16 cellular contexts compared by ENCODE assay signal in genomic region chr7:127342596-127342995, GRCh38. TPM values are rescaled to one million over a fixed set of nuclear protein-coding genes. Genes with fewer than 3 reads are reported as not detected.
DNase-seq lines count a peak whose midpoint lies in the region; ATAC-seq, FAIRE-seq and TF ChIP-seq lines count a peak whose summit lies in the region.
"Had no signal": no experiment of that assay in that cellular context is flagged by ENCODE, and none has a peak within 500 bp of the region (broad histone marks: within the 10 kb centered on the region; RNA-seq: fewer than 3 reads in every experiment).

No MANE protein-coding gene starts in this region.

- no peaks in the 10 kb centered on the region for H3F3A ChIP-seq in GM23338 (replicated peaks; ENCODE audit: low read depth)

- TF ChIP-seq POLR2A in K562 (conservative IDR thresholded peaks at IDR 0.05) = no peak

- H3K36me3 Mint-ChIP-seq in GM23338 (ENCODE audit: low read depth) = no peaks in the 10 kb centered on the region

- DNase-seq in GM23338 (ENCODE audit: low spot score) = no peak
- no peak for DNase-seq in K562 (ENCODE audit: extremely low read depth in 1 of 4, low spot score in 3 of 4)
- DNase-seq in hepatocyte (ENCODE audit: low spot score) = no peak
- DNase-seq: CD4-positive, alpha-beta memory T cell; DMS153; DMS79; GDM1; HFFc6; IMR-90; KG1 had no signal

- TF ChIP-seq CTCF in GM23338 (conservative IDR thresholded peaks at IDR 0.05; ENCODE audit: low read depth in 2 of 2) (no peak), K562 (IDR thresholded peaks at IDR 0.05 in 2 of 3, conservative IDR thresholded peaks at IDR 0.05 in 1 of 3; ENCODE audit: insufficient read depth in 2 of 3, low read depth in 1 of 3, low read length in 3 of 3) (no peak), hepatocyte (IDR thresholded peaks at IDR 0.05; ENCODE audit: poor library complexity) (no peak)

- H3K9me3 Mint-ChIP-seq in GM23338 = no peaks in the 10 kb centered on the region; the same call in 2 of the 3 replicates
- H3K9me3 Mint-ChIP-seq: HFFc6 had no signal

- CTCF ChIA-PET in K562 (lab: Yijun Ruan, JAX; ENCODE audit: low intra/inter-chr PET ratio) = interaction anchor here (0.6 kb wide), 1 partner anchor 1872 kb away, joined by 3 read pairs; no protein-coding TSS in a partner anchor

- H3K9ac ChIP-seq in K562 (ENCODE audit: insufficient read depth in 1 of 2, low read depth in 2 of 2, low read length in 2 of 2) = no peak overlapping the region
- H3K9ac ChIP-seq: BLaER1 had no signal

- TF ChIP-seq EP300 in Ishikawa (IDR thresholded peaks at IDR 0.05; ENCODE audit: borderline replicate concordance) (no peak), K562 (IDR thresholded peaks at IDR 0.05; ENCODE audit: low read length) (no peak)

- peaks cover 16% of the 10 kb centered on the region for H3K27me3 Mint-ChIP-seq in GM23338 (ENCODE audit: insufficient read depth, low read depth, poor library complexity)
- H3K27me3 Mint-ChIP-seq: CD4-positive, alpha-beta memory T cell had no signal

- H3K27me3 ChIP-seq in GM23338 (ENCODE audit: insufficient read depth) (peaks cover 26% of the 10 kb centered on the region), K562 (ENCODE audit: control insufficient read depth in 2 of 2, insufficient read depth in 2 of 2, low read length in 2 of 2) (peaks cover 2 to 9% of the 10 kb centered on the region in 2 experiments; a peak in 3 of 5 replicates), hepatocyte (no peaks in the 10 kb centered on the region)

- intact Hi-C loops in K562 (cut with micrococcal nuclease) = loop anchor here (10.0 kb wide), 1 partner anchor 862 kb away; no protein-coding TSS in a partner anchor

- H3K9me2 ChIP-seq in GM23338 (ENCODE audit: insufficient read depth) (no peaks in the 10 kb centered on the region), hepatocyte (replicated peaks; ENCODE audit: insufficient read depth) (no peaks in the 10 kb centered on the region)

- H3K4me2 ChIP-seq in GM23338 (no peak overlapping the region), K562 (ENCODE audit: insufficient read depth, low read length) (no peak overlapping the region), hepatocyte (no peak overlapping the region)
- H3K4me2 ChIP-seq: BLaER1 had no signal

- H3K79me2 ChIP-seq in GM23338 (replicated peaks; ENCODE audit: insufficient read depth) = no peaks in the 10 kb centered on the region
- no peaks in the 10 kb centered on the region for H3K79me2 ChIP-seq in K562 (ENCODE audit: control insufficient read depth, insufficient read depth, low read length)
- no peaks in the 10 kb centered on the region for H3K79me2 ChIP-seq in hepatocyte

- H3K4me1 ChIP-seq in GM23338 (ENCODE audit: insufficient read depth) = no peaks in the 10 kb centered on the region
- H3K4me1 ChIP-seq in K562 (replicated peaks in 1 of 2; ENCODE audit: control insufficient read depth in 2 of 2, insufficient read depth in 2 of 2, low read length in 2 of 2) = peaks cover 0 to 3% of the 10 kb centered on the region in 2 experiments; a peak in 2 of 5 replicates
- H3K4me1 ChIP-seq in hepatocyte (ENCODE audit: insufficient read depth) = no peaks in the 10 kb centered on the region
- H3K4me1 ChIP-seq: BLaER1, HAP-1 had no signal

- POLR2A ChIA-PET in K562 (lab: Yijun Ruan, JAX) = interaction anchor here (0.7 kb wide), 1 partner anchor 9 kb away, joined by 3 read pairs; no protein-coding TSS in a partner anchor

- H3K9me3 ChIP-seq in K562 (replicated peaks; ENCODE audit: control insufficient read depth, insufficient read depth, low read depth, low read length) (no peaks in the 10 kb centered on the region), hepatocyte (ENCODE audit: low read depth) (no peaks in the 10 kb centered on the region)
- H3K9me3 ChIP-seq: HAP-1 had no signal

- no peak overlapping the region for H3K27ac ChIP-seq in GM23338 (ENCODE audit: low read depth)
- no peak overlapping the region for H3K27ac ChIP-seq in K562 (ENCODE audit: extremely low read depth, low read depth, low read length)
- H3K27ac ChIP-seq in hepatocyte = no peak overlapping the region
- H3K27ac ChIP-seq: BLaER1 had no signal

- TF ChIP-seq RAD21 in Ishikawa (IDR thresholded peaks at IDR 0.05; ENCODE audit: low read depth) (no peak), K562 (CRISPR knock-in tag; conservative IDR thresholded peaks at IDR 0.05 in 1 of 2, IDR thresholded peaks at IDR 0.05 in 1 of 2) (no peak)

- H3K4me3 ChIP-seq in GM23338 (no peak overlapping the region), K562 (no peak overlapping the region), hepatocyte (no peak overlapping the region)
- H3K4me3 ChIP-seq: BLaER1, HAP-1 had no signal

- H3K27ac Mint-ChIP-seq in GM23338 = no peak overlapping the region
- H3K27ac Mint-ChIP-seq: CD14-positive monocyte; CD4-positive, alpha-beta memory T cell; HFFc6 had no signal

- H3K36me3 ChIP-seq in GM23338 (ENCODE audit: insufficient read depth) (no peaks in the 10 kb centered on the region), K562 (ENCODE audit: control insufficient read depth, insufficient read depth, low read length) (no peaks in the 10 kb centered on the region), hepatocyte (replicated peaks; ENCODE audit: insufficient read depth, low read depth) (no peaks in the 10 kb centered on the region)
- H3K36me3 ChIP-seq: HAP-1 had no signal

- no peaks in the 10 kb centered on the region; the same call in 2 of the 3 replicates for H3K4me1 Mint-ChIP-seq in GM23338

- no peaks in the 10 kb centered on the region for H3K9me1 ChIP-seq in K562 (ENCODE audit: control insufficient read depth, insufficient read depth, low read length)

- 0% methylated on average over 1 of the region's 1 CpG for WGBS in K562 (ENCODE audit: insufficient coverage, low coverage, missing lambda C conversion rate)
- WGBS in hepatocyte (ENCODE audit: low lambda C conversion rate, missing lambda C conversion rate) = 71% methylated on average over 1 of the region's 1 CpG

- ATAC-seq in GM23338 (no peak), K562 (no peak), HG02870 (IDR thresholded peaks at IDR 0.05; ENCODE audit: unreplicated experiment) (no peak), GM21737 (IDR thresholded peaks at IDR 0.05; ENCODE audit: unreplicated experiment) (no peak)

- no peak overlapping the region for H3K4me3 Mint-ChIP-seq in GM23338
- H3K4me3 Mint-ChIP-seq: CD14-positive monocyte; CD4-positive, alpha-beta memory T cell; HFFc6 had no signal

- no peak for FAIRE-seq in K562 (lab: Jason Lieb, UNC)

- H4K20me1 ChIP-seq in GM23338 (replicated peaks; ENCODE audit: insufficient read depth) = no peaks in the 10 kb centered on the region
- no peaks in the 10 kb centered on the region for H4K20me1 ChIP-seq in K562 (replicated peaks; ENCODE audit: control insufficient read depth, insufficient read depth, low read length)
- no peaks in the 10 kb centered on the region for H4K20me1 ChIP-seq in hepatocyte (ENCODE audit: insufficient read depth, poor library complexity, severe bottlenecking)
- H4K20me1 ChIP-seq: BLaER1 had no signal

- no peak overlapping the region for H2AFZ ChIP-seq in GM23338
- no peak overlapping the region for H2AFZ ChIP-seq in K562 (ENCODE audit: low read depth, low read length)
- no peak overlapping the region for H2AFZ ChIP-seq in hepatocyte

- no TSS peak for BruUV-seq in K562 (replicated peaks; lab: Mats Ljungman, UMichigan)

- in situ Hi-C loops in K562 (cut with MboI) = no loop called here

TF ChIP-seq in K562, 482 proteins besides CTCF, POLR2A, EP300 and RAD21:
- no peak for TF ChIP-seq TARDBP (IDR thresholded peaks at IDR 0.05)
- peak; percentile 53; the same call in 1 of the 2 replicates for TF ChIP-seq EHMT2 (IDR thresholded peaks at IDR 0.05)

RNA-seq across cellular contexts. Expression of gene ZNF800, which starts 49.9 kb away (rescaled TPM):
- 5.4 and 7.5 TPM in 2 replicates for total RNA-seq in GM23338 (2014; rRNA removed; shearing (Covaris generic))
- 7.1 and 8.3 TPM in 2 replicates for polyA plus RNA-seq in GM23338 (2016; fragmentation: Nextera tagmentation; extraction: Ambion mirVana)
- 28.7 and 131 TPM in 2 replicates for total RNA-seq in K562 (2011; cell fraction: chromatin; rRNA removed; ENCODE audit: low replicate concordance)
- 19.2 and 29.9 TPM in 2 replicates for total RNA-seq in K562 (2011; cell fraction: nucleolus; rRNA removed)
- total RNA-seq in K562 (2011; cell fraction: nucleoplasm; rRNA removed) = 38.3 and 60.6 TPM in 2 replicates
- total RNA-seq in K562 (2014; rRNA removed) = 21.0 and 25.2 TPM in 2 replicates
- 46.1 and 51.1 TPM in 2 replicates for total RNA-seq in K562 (2014; rRNA removed; fragmentation: Illumina TruSeq; extraction: Trizol)
- 54.0 and 58.3 TPM in 2 replicates for total RNA-seq in K562 (2015; rRNA removed; fragmentation: Illumina TruSeq; extraction: Trizol)
- total RNA-seq in K562 (2021) = 48.5 and 50.2 TPM in 2 replicates
- polyA plus RNA-seq in K562 (2011; rRNA removed) = 23.8 and 33.4 TPM in 2 replicates
- 12.3 and 14.2 TPM in 2 replicates for polyA plus RNA-seq in K562 (2011; cell fraction: cytosol; rRNA removed)
- polyA plus RNA-seq in K562 (2011; cell fraction: nucleus; rRNA removed) = 53.9 and 61.4 TPM in 2 replicates
- polyA plus RNA-seq in K562 (2012) = 19.6 and 27.8 TPM in 2 replicates
- polyA plus RNA-seq in K562 (2014; fragmentation: Illumina TruSeq; extraction: Trizol) = 29.0 and 46.7 TPM in 2 replicates
- polyA plus RNA-seq in K562 (2014; fragmentation: Nextera tagmentation; extraction: Ambion mirVana) = 1 to 10 TPM; 7.5 to 9.3 TPM
- 18.9 and 19.3 TPM in 2 replicates for polyA plus RNA-seq in K562 (2014; rRNA removed)
- polyA minus RNA-seq in K562 (2011; rRNA and poly(A)+ RNA removed) = 61.9 and 63.0 TPM in 2 replicates
- polyA minus RNA-seq in K562 (2011; cell fraction: cytosol; rRNA and poly(A)+ RNA removed) = 22.8 and 31.1 TPM in 2 replicates
- polyA minus RNA-seq in K562 (2011; cell fraction: nucleus; rRNA and poly(A)+ RNA removed) = 83.5 and 119 TPM in 2 replicates
- 31.3 and 41.5 TPM in 2 replicates for total RNA-seq in hepatocyte
- polyA plus RNA-seq in hepatocyte = 12.1 and 14.3 TPM in 2 replicates
